Comparison of ENCODE assay signal across 25 cellular contexts in genomic region chr18:8460748-8461147, GRCh38.
DNase-seq lines count a peak whose midpoint lies in the region; ATAC-seq and TF ChIP-seq lines count a peak whose summit lies in the region.
"Had no signal": no experiment of that assay in that cellular context is flagged by ENCODE, and none has a peak within 500 bp of the region (broad histone marks: within the 10 kb centered on the region; RNA-seq: fewer than 3 reads in every experiment).

No MANE protein-coding gene starts in this region.

- H4K20me1 ChIP-seq in mammary epithelial cell (ENCODE audit: insufficient read depth, low read length): no peaks in the 10 kb centered on the region
- H4K20me1 ChIP-seq: BLaER1 treated with 17β-estradiol and CSF1 and Interleukin-3, amounts not matched to agents 10 nM and 100 nM had no signal

- H3K9me3 Mint-ChIP-seq in osteocyte (ENCODE audit: unreplicated experiment): no peaks in the 10 kb centered on the region
- H3K9me3 Mint-ChIP-seq: CD8-positive, alpha-beta memory T cell had no signal

- no peaks in the 10 kb centered on the region for H3K36me3 Mint-ChIP-seq in osteocyte (ENCODE audit: unreplicated experiment)
- H3K36me3 Mint-ChIP-seq: CD4-positive, alpha-beta memory T cell; CD4-positive, CD25-positive, alpha-beta regulatory T cell; CD8-positive, alpha-beta memory T cell had no signal

- TF ChIP-seq CTCF in mammary epithelial cell (conservative IDR thresholded peaks at IDR 0.05 in 1 of 2, IDR thresholded peaks at IDR 0.05 in 1 of 2; ENCODE audit: extremely low read depth in 1 of 2, insufficient read depth in 1 of 2, low read depth in 1 of 2, low read length in 2 of 2) (no peak), breast epithelium (IDR thresholded peaks at IDR 0.05) (no peak), foreskin keratinocyte (conservative IDR thresholded peaks at IDR 0.05) (no peak), osteocyte (IDR thresholded peaks at IDR 0.05) (no peak), lower leg skin (IDR thresholded peaks at IDR 0.05) (no peak), upper lobe of right lung (IDR thresholded peaks at IDR 0.05) (no peak)

- WGBS in mammary epithelial cell (ENCODE audit: low coverage, missing lambda C conversion rate): 69% methylated on average over 5 of the region's 5 CpGs
- WGBS in lower leg skin, 2 donors: 67 to 78% methylated on average over 5 of the region's 5 CpGs

- H3K36me3 ChIP-seq in mammary epithelial cell (ENCODE audit: insufficient read depth, low read length) (no peaks in the 10 kb centered on the region), breast epithelium (no peaks in the 10 kb centered on the region), upper lobe of right lung (no peaks in the 10 kb centered on the region)
- H3K36me3 ChIP-seq: BLaER1 treated with 17β-estradiol and CSF1 and Interleukin-3, amounts not matched to agents 10 nM and 100 nM had no signal

- dilution Hi-C loops in mammary epithelial cell (cut with HindIII; ENCODE audit: low sequenced_read_pairs): no loop called here

- H3K4me1 Mint-ChIP-seq in osteocyte (ENCODE audit: unreplicated experiment): no peaks in the 10 kb centered on the region
- H3K4me1 Mint-ChIP-seq: B cell; CD4-positive, alpha-beta memory T cell; CD4-positive, CD25-positive, alpha-beta regulatory T cell; CD8-positive, alpha-beta memory T cell had no signal

- in situ Hi-C loops in mammary epithelial cell (cut with MboI; ENCODE audit: low sequenced_read_pairs in 2 of 2): no loop called here

- H3K27me3 ChIP-seq in mammary epithelial cell (ENCODE audit: insufficient read depth, low read length) (no peaks in the 10 kb centered on the region), breast epithelium (no peaks in the 10 kb centered on the region), foreskin keratinocyte (peaks cover 5% of the 10 kb centered on the region), upper lobe of right lung (no peaks in the 10 kb centered on the region)
- H3K27me3 ChIP-seq: BLaER1 treated with 17β-estradiol and CSF1 and Interleukin-3, amounts not matched to agents 10 nM and 100 nM had no signal

- H3K4me2 ChIP-seq in mammary epithelial cell (ENCODE audit: insufficient read depth, low read depth, low read length): no peak overlapping the region
- H3K4me2 ChIP-seq: A549; BLaER1 treated with 17β-estradiol and CSF1 and Interleukin-3, amounts not matched to agents 10 nM and 100 nM had no signal

- intact Hi-C loops in mammary epithelial cell (cut with micrococcal nuclease): no loop called here
- intact Hi-C loops in breast epithelium (cut with DNase I; ENCODE audit: low total_unique reads): no loop called here
- intact Hi-C loops in lower leg skin (cut with DNase I; ENCODE audit: low total_unique reads): no loop called here
- intact Hi-C loops in upper lobe of right lung (cut with DNase I): no loop called here

- H2AFZ ChIP-seq in mammary epithelial cell (ENCODE audit: low read depth, low read length): no peak overlapping the region

- DNase-seq in mammary epithelial cell: peak; percentile 37
- DNase-seq in breast epithelium (ENCODE audit: low spot score in 2 of 2): no peak
- peak in 1 of 2 donors; percentile 52 for DNase-seq in foreskin keratinocyte
- peak; percentile 38 for DNase-seq in osteocyte (ENCODE audit: extremely low spot score, unreplicated experiment)
- no peak for DNase-seq in lower leg skin (ENCODE audit: low spot score in 2 of 2)
- DNase-seq in upper lobe of right lung: no peak
- DNase-seq in CD1c-positive myeloid dendritic cell (ENCODE audit: extremely low spot score): no peak
- DNase-seq: AML-193; CD4-positive, alpha-beta memory T cell; CD4-positive, CD25-positive, alpha-beta regulatory T cell; CD8-positive, alpha-beta memory T cell; COR-L47; DMS 273 treated with DMSO at 0.1 percent for 48 hours; DMS153; DMS53; DMS79; DND-41; EL; GDM1 had no signal

- no peaks in the 10 kb centered on the region for H3K79me2 ChIP-seq in mammary epithelial cell (ENCODE audit: insufficient read depth, low read length)

- H3K9ac ChIP-seq in mammary epithelial cell (ENCODE audit: insufficient read depth, low read length): no peak overlapping the region
- H3K9ac ChIP-seq: BLaER1 treated with 17β-estradiol and CSF1 and Interleukin-3, amounts not matched to agents 10 nM and 100 nM had no signal

- H3K27ac ChIP-seq in mammary epithelial cell (ENCODE audit: insufficient read depth, low read depth, low read length) (no peak overlapping the region), breast epithelium (no peak overlapping the region), foreskin keratinocyte (no peak overlapping the region), upper lobe of right lung (no peak overlapping the region)
- H3K27ac ChIP-seq: 22Rv1; A549; BLaER1 treated with 17β-estradiol and CSF1 and Interleukin-3, amounts not matched to agents 10 nM and 100 nM; C4-2B had no signal

- H3K27me3 Mint-ChIP-seq in osteocyte (ENCODE audit: unreplicated experiment): peaks cover 37% of the 10 kb centered on the region

- H3K9me3 ChIP-seq in mammary epithelial cell (replicated peaks; ENCODE audit: insufficient read depth, low read length): no peaks in the 10 kb centered on the region
- no peaks in the 10 kb centered on the region for H3K9me3 ChIP-seq in breast epithelium
- no peaks in the 10 kb centered on the region for H3K9me3 ChIP-seq in upper lobe of right lung
- H3K9me3 ChIP-seq: A549; BLaER1 treated with 17β-estradiol and CSF1 and Interleukin-3, amounts not matched to agents 10 nM and 100 nM had no signal

- H3K4me1 ChIP-seq in mammary epithelial cell (ENCODE audit: insufficient read depth, low read length) (no peaks in the 10 kb centered on the region), breast epithelium (no peaks in the 10 kb centered on the region), foreskin keratinocyte (no peaks in the 10 kb centered on the region), upper lobe of right lung (no peaks in the 10 kb centered on the region)
- H3K4me1 ChIP-seq: A549 had no signal

- no peak for TF ChIP-seq POLR2A in breast epithelium (IDR thresholded peaks at IDR 0.05)
- no peak for TF ChIP-seq POLR2A in lower leg skin (IDR thresholded peaks at IDR 0.05)

- no peak overlapping the region for H3K27ac Mint-ChIP-seq in osteocyte (ENCODE audit: unreplicated experiment)
- H3K27ac Mint-ChIP-seq: B cell; CD4-positive, alpha-beta memory T cell; CD4-positive, CD25-positive, alpha-beta regulatory T cell; CD8-positive, alpha-beta memory T cell had no signal

- H3K4me3 ChIP-seq in mammary epithelial cell (replicated peaks in 1 of 3; ENCODE audit: insufficient read depth in 1 of 3, low read depth in 2 of 3, low read length in 3 of 3) (no peak overlapping the region), breast epithelium (no peak overlapping the region), lower leg skin (ENCODE audit: low read depth, poor library complexity, severe bottlenecking) (no peak overlapping the region), upper lobe of right lung (no peak overlapping the region)
- H3K4me3 ChIP-seq: A549; BLaER1 treated with 17β-estradiol and CSF1 and Interleukin-3, amounts not matched to agents 10 nM and 100 nM; GM12878 had no signal

- ATAC-seq in foreskin keratinocyte (peak; percentile 58), upper lobe of right lung (no peak)
- ATAC-seq: A549, GM12878 had no signal

- CTCF ChIA-PET in mammary epithelial cell (lab: Charles Lee; ENCODE audit: low non-redundant PET): no interaction called here

- H3K4me3 Mint-ChIP-seq in osteocyte (ENCODE audit: unreplicated experiment): no peak overlapping the region
- H3K4me3 Mint-ChIP-seq: B cell; CD4-positive, alpha-beta memory T cell; CD4-positive, CD25-positive, alpha-beta regulatory T cell; CD8-positive, alpha-beta memory T cell had no signal

- BruUV-seq in mammary epithelial cell (replicated peaks; lab: Mats Ljungman, UMichigan): no TSS peak

Comparison
In these comparisons a context has a peak if more than half of its experiments do, and no peak if none do; other contexts are left out.
1. DNase-seq: peak in mammary epithelial cell (single experiment) and osteocyte (single experiment); none in breast epithelium (0 of 2), lower leg skin (0 of 2), upper lobe of right lung (single experiment) and CD1c-positive myeloid dendritic cell (single experiment).